In the genomic region with DNA sequence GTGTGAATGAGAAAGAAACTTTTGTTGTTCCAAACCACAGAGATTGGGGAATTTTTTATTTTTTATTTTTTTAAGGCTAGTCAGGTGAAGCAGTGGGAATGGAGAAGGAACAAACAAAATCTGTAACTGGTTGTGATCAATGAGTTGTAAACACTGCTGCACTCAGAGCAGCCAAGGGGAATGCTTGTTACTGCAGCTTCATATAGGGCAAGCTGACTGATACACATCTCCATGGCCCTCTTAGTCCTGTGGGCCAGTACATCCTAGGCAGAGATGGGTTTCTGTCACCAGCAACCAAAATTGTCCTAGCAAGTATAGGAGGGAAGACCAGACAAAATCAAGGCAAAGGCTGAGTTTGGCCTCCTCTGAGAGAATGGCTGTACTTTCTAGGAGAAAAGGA, we compare ENCODE assay signal across 9 cellular contexts.
"Had no signal": no experiment of that assay in that cellular context is flagged by ENCODE, and none has a peak within 500 bp of the region (broad histone marks: within the 10 kb centered on the region; RNA-seq: fewer than 3 reads in every experiment).

No MANE protein-coding gene starts in this region.

- H3K27ac ChIP-seq: GM23248 had no signal

- H3K9ac ChIP-seq: GM23248 had no signal

- FAIRE-seq: H54, HTR-8/SVneo had no signal

- H2AFZ ChIP-seq: GM23248 had no signal

- DNase-seq: GM23248, GOT3, H9, HCEC 1CT, HFFc6, KG1 had no signal

- H3K27ac Mint-ChIP-seq: H9, HFFc6, IgD-negative memory B cell had no signal

- H3K4me3 ChIP-seq: GM23248 had no signal

- H3K4me3 Mint-ChIP-seq: H9, HFFc6, IgD-negative memory B cell had no signal

- H3K36me3 Mint-ChIP-seq: IgD-negative memory B cell had no signal
